ENCODE assay signal across 9 cellular contexts in genomic region chrX:125202486-125203378, GRCh38.
DNase-seq lines count a peak whose midpoint lies in the region; ATAC-seq and TF ChIP-seq lines count a peak whose summit lies in the region.
"Had no signal": no experiment of that assay in that cellular context is flagged by ENCODE, and none has a peak within 500 bp of the region (broad histone marks: within the 10 kb centered on the region; RNA-seq: fewer than 3 reads in every experiment).

No MANE protein-coding gene starts in this region.

- TF ChIP-seq POLR2A in thyroid gland (IDR thresholded peaks at IDR 0.05) = no peak

- intact Hi-C loops in activated naive CD4-positive, alpha-beta T cell treated with anti-CD3 and anti-CD28 coated beads for 36 hours (cut with micrococcal nuclease) = loop anchor here (5.0 to 10.0 kb wide), 2 partner anchors 795 to 988 kb away; no protein-coding TSS in a partner anchor
- intact Hi-C loops in thyroid gland (cut with DNase I) = no loop called here

- no peak overlapping the region for H3K27ac Mint-ChIP-seq in activated naive CD4-positive, alpha-beta T cell treated with anti-CD3 and anti-CD28 coated beads for 36 hours
- no peak overlapping the region for H3K27ac Mint-ChIP-seq in activated CD8-positive, alpha-beta T cell treated with anti-CD3 and anti-CD28 coated beads, Interleukin-2, amount 10 ng/mL, durations not matched to agents 7 days and 5 days
- H3K27ac Mint-ChIP-seq in HFFc6 = no peak overlapping the region
- no peak overlapping the region for H3K27ac Mint-ChIP-seq in immature natural killer cell

- H3K36me3 Mint-ChIP-seq in activated naive CD4-positive, alpha-beta T cell treated with anti-CD3 and anti-CD28 coated beads for 36 hours (ENCODE audit: low read depth) = no peaks in the 10 kb centered on the region
- H3K36me3 Mint-ChIP-seq in activated CD8-positive, alpha-beta T cell treated with anti-CD3 and anti-CD28 coated beads, Interleukin-2, amount 10 ng/mL, durations not matched to agents 7 days and 5 days (ENCODE audit: low read depth) = no peaks in the 10 kb centered on the region
- no peaks in the 10 kb centered on the region for H3K36me3 Mint-ChIP-seq in HFFc6 (ENCODE audit: low read depth)
- H3K36me3 Mint-ChIP-seq in immature natural killer cell = no peaks in the 10 kb centered on the region

- CTCF ChIA-PET in activated naive CD4-positive, alpha-beta T cell treated with anti-CD3 and anti-CD28 coated beads for 36 hours (lab: Charles Lee) = no interaction called here
- CTCF ChIA-PET in activated CD8-positive, alpha-beta T cell treated with anti-CD3 and anti-CD28 coated beads, Interleukin-2, amount 10 ng/mL, durations not matched to agents 7 days and 5 days (lab: Charles Lee) = no interaction called here

- H3K9me3 ChIP-seq in thyroid gland = no peaks in the 10 kb centered on the region

- H3K27ac ChIP-seq in thyroid gland = no peak overlapping the region

- no peak for ATAC-seq in activated CD8-positive, alpha-beta T cell treated with anti-CD3 and anti-CD28 coated beads, Interleukin-2, amount 10 ng/mL, durations not matched to agents 7 days and 5 days

- no peak overlapping the region for H3K4me3 ChIP-seq in thyroid gland (replicated peaks in 1 of 3)

- POLR2A ChIA-PET in activated CD8-positive, alpha-beta T cell treated with anti-CD3 and anti-CD28 coated beads, Interleukin-2, amount 10 ng/mL, durations not matched to agents 7 days and 5 days (lab: Charles Lee) = no interaction called here

- H3K27me3 Mint-ChIP-seq in activated naive CD4-positive, alpha-beta T cell treated with anti-CD3 and anti-CD28 coated beads for 36 hours (ENCODE audit: low read depth) = peaks cover 33% of the 10 kb centered on the region
- peaks cover 35% of the 10 kb centered on the region for H3K27me3 Mint-ChIP-seq in activated CD8-positive, alpha-beta T cell treated with anti-CD3 and anti-CD28 coated beads, Interleukin-2, amount 10 ng/mL, durations not matched to agents 7 days and 5 days (ENCODE audit: low read depth)
- H3K27me3 Mint-ChIP-seq in HFFc6 (ENCODE audit: insufficient read depth) = peaks cover 4% of the 10 kb centered on the region
- peaks cover 4 to 11% (median 9%) of the 10 kb centered on the region in 3 donors for H3K27me3 Mint-ChIP-seq in immature natural killer cell (ENCODE audit: low read depth in 3 of 3)

- no peaks in the 10 kb centered on the region for H3K9me3 Mint-ChIP-seq in activated naive CD4-positive, alpha-beta T cell treated with anti-CD3 and anti-CD28 coated beads for 36 hours
- H3K9me3 Mint-ChIP-seq in activated CD8-positive, alpha-beta T cell treated with anti-CD3 and anti-CD28 coated beads, Interleukin-2, amount 10 ng/mL, durations not matched to agents 7 days and 5 days (ENCODE audit: insufficient read depth) = no peaks in the 10 kb centered on the region
- H3K9me3 Mint-ChIP-seq in HFFc6 (no peaks in the 10 kb centered on the region), immature natural killer cell (peaks cover 0 to 1% (median 0%) of the 10 kb centered on the region in 6 donors)

- peak; percentile 4 for DNase-seq in activated naive CD4-positive, alpha-beta T cell treated with anti-CD3 and anti-CD28 coated beads for 36 hours
- no peak for DNase-seq in activated naive CD4-positive, alpha-beta T cell (lab: John Stamatoyannopoulos, UW)
- DNase-seq in activated CD8-positive, alpha-beta T cell treated with anti-CD3 and anti-CD28 coated beads, Interleukin-2, amount 10 ng/mL, durations not matched to agents 7 days and 5 days = peak; percentile 21
- peak; percentile 5 for DNase-seq in left kidney (ENCODE audit: low read depth, low spot score)
- peak; percentile 0 to 3 for DNase-seq in thyroid gland
- DNase-seq in HFFc6 = no peak
- no peak for DNase-seq in immature natural killer cell
- no peak for DNase-seq in HT-29 (ENCODE audit: low spot score)
- DNase-seq: T1000 had no signal

- H3K4me1 Mint-ChIP-seq in activated naive CD4-positive, alpha-beta T cell treated with anti-CD3 and anti-CD28 coated beads for 36 hours (ENCODE audit: low read depth) = peaks cover 13% of the 10 kb centered on the region
- peaks cover 18% of the 10 kb centered on the region for H3K4me1 Mint-ChIP-seq in activated CD8-positive, alpha-beta T cell treated with anti-CD3 and anti-CD28 coated beads, Interleukin-2, amount 10 ng/mL, durations not matched to agents 7 days and 5 days (ENCODE audit: low read depth)
- H3K4me1 Mint-ChIP-seq in HFFc6 (ENCODE audit: low read depth) (no peaks in the 10 kb centered on the region), immature natural killer cell (peaks cover 0 to 5% of the 10 kb centered on the region in 2 donors)

- TF ChIP-seq CTCF in thyroid gland (IDR thresholded peaks at IDR 0.05) (no peak), HFFc6 (IDR thresholded peaks at IDR 0.05) (no peak)

- no peaks in the 10 kb centered on the region for H3K36me3 ChIP-seq in thyroid gland

- H3K27me3 ChIP-seq in thyroid gland = no peaks in the 10 kb centered on the region

- WGBS in thyroid gland, 2 donors = 2% methylated on average over 6 to 13 of the region's 41 CpGs

- H3K4me1 ChIP-seq in thyroid gland = no peaks in the 10 kb centered on the region

- H3K4me3 Mint-ChIP-seq in activated naive CD4-positive, alpha-beta T cell treated with anti-CD3 and anti-CD28 coated beads for 36 hours = peak overlapping the region; percentile 64
- peak overlapping the region; percentile 46 for H3K4me3 Mint-ChIP-seq in activated CD8-positive, alpha-beta T cell treated with anti-CD3 and anti-CD28 coated beads, Interleukin-2, amount 10 ng/mL, durations not matched to agents 7 days and 5 days
- no peak overlapping the region for H3K4me3 Mint-ChIP-seq in HFFc6
- peak overlapping the region in 1 of 5 donors; percentile 35 for H3K4me3 Mint-ChIP-seq in immature natural killer cell

Comparison
In these comparisons a context has a peak if more than half of its experiments do, and no peak if none do; other contexts are left out.
1. DNase-seq: peak in activated naive CD4-positive, alpha-beta T cell treated with anti-CD3 and anti-CD28 coated beads for 36 hours (single experiment), activated CD8-positive, alpha-beta T cell treated with anti-CD3 and anti-CD28 coated beads, Interleukin-2, amount 10 ng/mL, durations not matched to agents 7 days and 5 days (single experiment), left kidney (single experiment) and thyroid gland (2 of 2); none in activated naive CD4-positive, alpha-beta T cell (0 of 4), HFFc6 (single experiment), immature natural killer cell (0 of 3) and HT-29 (single experiment).